ENCODE assay signal across 8 cellular contexts in the genomic region with DNA sequence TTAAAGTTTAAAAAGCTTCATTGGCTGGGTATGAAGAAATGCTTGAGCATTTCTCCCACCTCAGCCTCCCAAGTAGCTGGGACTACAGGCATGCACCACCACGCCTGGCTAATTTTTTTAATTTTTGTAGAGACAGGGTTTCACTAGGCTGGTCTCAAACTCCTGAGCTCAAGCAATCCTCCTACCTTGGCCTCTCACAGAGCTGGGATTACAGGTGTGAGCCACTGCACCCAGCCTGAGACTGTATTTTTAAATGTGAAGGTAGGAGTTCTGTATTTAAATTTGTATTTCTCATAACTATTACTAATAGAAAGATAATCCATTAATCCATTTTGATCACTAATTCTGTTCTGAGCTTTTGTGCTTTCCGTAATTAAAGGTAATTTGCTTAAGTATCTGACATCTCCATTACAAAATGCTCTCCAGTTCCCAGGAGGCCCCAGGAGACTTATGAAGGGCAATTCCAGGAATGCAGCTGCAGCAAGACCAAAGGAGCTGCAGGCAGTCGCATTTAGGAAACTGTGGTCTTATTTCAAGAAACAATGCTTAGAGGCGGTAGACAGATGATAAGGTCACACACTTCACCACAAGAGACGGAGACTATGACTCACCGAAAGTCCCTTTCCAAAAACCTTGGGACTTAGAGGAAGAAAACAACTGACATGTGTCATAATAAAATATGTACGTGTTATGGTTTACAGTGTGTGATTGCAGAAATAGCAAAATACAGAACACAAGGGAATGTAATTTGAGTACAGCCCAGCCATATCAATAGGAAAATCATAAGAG. TPM values are rescaled to one million over a fixed set of nuclear protein-coding genes. Genes with fewer than 3 reads are reported as not detected.
DNase-seq lines count a peak whose midpoint lies in the region; ATAC-seq and TF ChIP-seq lines count a peak whose summit lies in the region.

No MANE protein-coding gene starts in this region.

- 36% methylated on average over 7 of the region's 7 CpGs for WGBS in right cardiac atrium

- CTCF ChIA-PET in A673 (lab: Charles Lee): interaction anchor here (2.3 kb wide), 1 partner anchor 9 kb away, joined by 6 read pairs; no protein-coding TSS in a partner anchor

- H3K4me3 ChIP-seq in A673 (ENCODE audit: low read depth, low read length, poor library complexity, severe bottlenecking) (no peak overlapping the region), NT2/D1 (ENCODE audit: insufficient read length, low read depth) (no peak overlapping the region), right cardiac atrium (ENCODE audit: low read length) (no peak overlapping the region), BE2C (ENCODE audit: low read depth, low read length) (no peak overlapping the region)

- H3K36me3 Mint-ChIP-seq in activated T-helper 1 cell treated with anti-CD3 and anti-CD28 coated beads, Interleukin-12 subunit alpha, Interleukin-12 subunit beta, Interleukin-2, Interleukin-4 antibody, amounts not matched to agents 30 ng/mL and 10 ng/mL and 1 ng/mL, durations not matched to agents 14 hours and 24 hours and 36 hours (ENCODE audit: low read depth): peaks cover 7% of the 10 kb centered on the region

- POLR2A ChIA-PET in A673 (lab: Charles Lee; ENCODE audit: low non-redundant PET): no interaction called here

- H3K27ac ChIP-seq in A673 (ENCODE audit: low read depth, low read length, poor library complexity, severe bottlenecking): no peak overlapping the region
- H3K27ac ChIP-seq in right cardiac atrium (ENCODE audit: low read length): no peak overlapping the region

- no peaks in the 10 kb centered on the region for H3K9me3 ChIP-seq in A673 (ENCODE audit: low read depth, low read length, poor library complexity, severe bottlenecking)
- no peaks in the 10 kb centered on the region; the same call in 1 of the 2 replicates for H3K9me3 ChIP-seq in NT2/D1 (ENCODE audit: insufficient read depth, low read length)
- H3K9me3 ChIP-seq in right cardiac atrium (ENCODE audit: control insufficient read depth, low read length): no peaks in the 10 kb centered on the region
- H3K9me3 ChIP-seq in BE2C: no peaks in the 10 kb centered on the region

- peak overlapping the region; percentile 80 for H3K27ac Mint-ChIP-seq in activated T-helper 1 cell treated with anti-CD3 and anti-CD28 coated beads, Interleukin-12 subunit alpha, Interleukin-12 subunit beta, Interleukin-2, Interleukin-4 antibody, amounts not matched to agents 30 ng/mL and 10 ng/mL and 1 ng/mL, durations not matched to agents 14 hours and 24 hours and 36 hours

- no TSS peak for BruUV-seq in A673 (replicated peaks; lab: Mats Ljungman, UMichigan)

- DNase-seq in A673 (ENCODE audit: low spot score): peak; percentile 60
- peak; percentile 95 for DNase-seq in NT2/D1 (ENCODE audit: low read depth, low spot score)
- DNase-seq in activated T-helper 1 cell treated with anti-CD3 and anti-CD28 coated beads, Interleukin-12 subunit alpha, Interleukin-12 subunit beta, Interleukin-2, Interleukin-4 antibody, amounts not matched to agents 30 ng/mL and 10 ng/mL and 1 ng/mL, durations not matched to agents 14 hours and 24 hours and 36 hours (ENCODE audit: low spot score): peak; percentile 77
- DNase-seq in right cardiac atrium: no peak
- peak in 2 of 3 donors; percentile 16 to 42 for DNase-seq in stimulated activated CD4-positive, alpha-beta T cell treated with anti-CD3 and anti-CD28 coated beads, TNF-alpha, amount 100 ng/mL, for 1 hour (ENCODE audit: low read depth in 3 of 3, low spot score in 1 of 3)
- no peak for DNase-seq in BE2C

- no peaks in the 10 kb centered on the region for H3K36me3 ChIP-seq in A673 (ENCODE audit: insufficient read depth, low read length, poor library complexity, severe bottlenecking)
- H3K36me3 ChIP-seq in NT2/D1 (ENCODE audit: insufficient read depth, insufficient read length, low read length): no peaks in the 10 kb centered on the region
- H3K36me3 ChIP-seq in BE2C: no peaks in the 10 kb centered on the region

- H3K4me1 ChIP-seq in A673 (ENCODE audit: insufficient read depth, low read length, poor library complexity, severe bottlenecking) (peaks cover 7% of the 10 kb centered on the region), NT2/D1 (ENCODE audit: insufficient read depth, insufficient read length) (no peaks in the 10 kb centered on the region), right cardiac atrium (ENCODE audit: control insufficient read depth, insufficient read depth, low read length) (peaks cover 2% of the 10 kb centered on the region), BE2C (no peaks in the 10 kb centered on the region)

- H3K27me3 ChIP-seq in A673 (replicated peaks; ENCODE audit: insufficient read depth, low read depth, low read length, poor library complexity): no peaks in the 10 kb centered on the region
- no peaks in the 10 kb centered on the region for H3K27me3 ChIP-seq in NT2/D1 (ENCODE audit: insufficient read depth, insufficient read length)
- H3K27me3 ChIP-seq in right cardiac atrium (ENCODE audit: control insufficient read depth, insufficient read depth): no peaks in the 10 kb centered on the region
- H3K27me3 ChIP-seq in BE2C: no peaks in the 10 kb centered on the region

- no peak overlapping the region for H3K9ac ChIP-seq in NT2/D1 (ENCODE audit: insufficient read length, low read depth)

- peaks cover 69% of the 10 kb centered on the region for H3K4me1 Mint-ChIP-seq in activated T-helper 1 cell treated with anti-CD3 and anti-CD28 coated beads, Interleukin-12 subunit alpha, Interleukin-12 subunit beta, Interleukin-2, Interleukin-4 antibody, amounts not matched to agents 30 ng/mL and 10 ng/mL and 1 ng/mL, durations not matched to agents 14 hours and 24 hours and 36 hours (ENCODE audit: low read depth)

- intact Hi-C loops in A673 (cut with micrococcal nuclease; ENCODE audit: unreplicated experiment): no loop called here
- intact Hi-C loops in activated T-helper 1 cell treated with anti-CD3 and anti-CD28 coated beads, Interleukin-12 subunit alpha, Interleukin-12 subunit beta, Interleukin-2, Interleukin-4 antibody, amounts not matched to agents 30 ng/mL and 10 ng/mL and 1 ng/mL, durations not matched to agents 14 hours and 24 hours and 36 hours (cut with micrococcal nuclease): loop anchor here (1.0 to 10.0 kb wide), 7 partner anchors 9 to 359 kb away; partner anchors contain the start of genes RALA and YAE1
- intact Hi-C loops in right cardiac atrium (cut with DNase I): no loop called here

- H3K27me3 Mint-ChIP-seq in activated T-helper 1 cell treated with anti-CD3 and anti-CD28 coated beads, Interleukin-12 subunit alpha, Interleukin-12 subunit beta, Interleukin-2, Interleukin-4 antibody, amounts not matched to agents 30 ng/mL and 10 ng/mL and 1 ng/mL, durations not matched to agents 14 hours and 24 hours and 36 hours (ENCODE audit: insufficient read depth): no peaks in the 10 kb centered on the region

- ATAC-seq in GM18868 (IDR thresholded peaks at IDR 0.05; ENCODE audit: unreplicated experiment): peak; percentile 97
- ATAC-seq in HG03066 (IDR thresholded peaks at IDR 0.05; ENCODE audit: low read depth, unreplicated experiment): peak; percentile 89
- peak; percentile 56 to 89 for ATAC-seq in right cardiac atrium

- H3K4me3 Mint-ChIP-seq in activated T-helper 1 cell treated with anti-CD3 and anti-CD28 coated beads, Interleukin-12 subunit alpha, Interleukin-12 subunit beta, Interleukin-2, Interleukin-4 antibody, amounts not matched to agents 30 ng/mL and 10 ng/mL and 1 ng/mL, durations not matched to agents 14 hours and 24 hours and 36 hours: peak overlapping the region; percentile 63

- H3K9me3 Mint-ChIP-seq in activated T-helper 1 cell treated with anti-CD3 and anti-CD28 coated beads, Interleukin-12 subunit alpha, Interleukin-12 subunit beta, Interleukin-2, Interleukin-4 antibody, amounts not matched to agents 30 ng/mL and 10 ng/mL and 1 ng/mL, durations not matched to agents 14 hours and 24 hours and 36 hours: peaks cover 13% of the 10 kb centered on the region

- no peak for TF ChIP-seq CTCF in A673 (conservative IDR thresholded peaks at IDR 0.05; ENCODE audit: low read depth, low read length)
- TF ChIP-seq CTCF in BE2C (IDR thresholded peaks at IDR 0.05; ENCODE audit: low read depth, low read length): no peak

RNA-seq across cellular contexts. Expression of gene YAE1, which starts 23.3 kb away (rescaled TPM):
- 26.7 and 29.1 TPM in 2 replicates for total RNA-seq in A673 (2021)
- 10.4 and 12.1 TPM in 2 replicates for total RNA-seq in activated T-helper 1 cell treated with anti-CD3 and anti-CD28 coated beads, Interleukin-12 subunit alpha, Interleukin-12 subunit beta, Interleukin-2, Interleukin-4 antibody, amounts not matched to agents 30 ng/mL and 10 ng/mL and 1 ng/mL, durations not matched to agents 14 hours and 24 hours and 36 hours
- 10 to 100 TPM; 21.4 to 24.4 (median 22.4) TPM for total RNA-seq in right cardiac atrium
- polyA plus RNA-seq in right cardiac atrium: 30.9 TPM
- 52.8 TPM for polyA plus RNA-seq in BE2C (2012; ENCODE audit: insufficient read depth, insufficient read length, low read depth)

RNA-seq across cellular contexts. Expression of gene RALA, which starts 33.9 kb away (rescaled TPM):
- total RNA-seq in A673 (2021) (33.9 and 36.3 TPM in 2 replicates), right cardiac atrium (10 to 100 TPM; 21.0 to 23.9 (median 22.4) TPM)
- total RNA-seq in activated T-helper 1 cell treated with anti-CD3 and anti-CD28 coated beads, Interleukin-12 subunit alpha, Interleukin-12 subunit beta, Interleukin-2, Interleukin-4 antibody, amounts not matched to agents 30 ng/mL and 10 ng/mL and 1 ng/mL, durations not matched to agents 14 hours and 24 hours and 36 hours: 38.8 and 43.4 TPM in 2 replicates
- 20.9 TPM for polyA plus RNA-seq in right cardiac atrium
- 92.5 TPM for polyA plus RNA-seq in BE2C (2012; ENCODE audit: insufficient read depth, insufficient read length, low read depth)

Comparison
In these comparisons a context has a peak if more than half of its experiments do, and no peak if none do; other contexts are left out.
1. DNase-seq: peak in A673 (single experiment), NT2/D1 (single experiment), activated T-helper 1 cell treated with anti-CD3 and anti-CD28 coated beads, Interleukin-12 subunit alpha, Interleukin-12 subunit beta, Interleukin-2, Interleukin-4 antibody, amounts not matched to agents 30 ng/mL and 10 ng/mL and 1 ng/mL, durations not matched to agents 14 hours and 24 hours and 36 hours (single experiment) and stimulated activated CD4-positive, alpha-beta T cell treated with anti-CD3 and anti-CD28 coated beads, TNF-alpha, amount 100 ng/mL, for 1 hour (2 of 3); none in right cardiac atrium (0 of 3) and BE2C (single experiment).
2. Peak in every context shown above with its lines, with median percentiles within 50 percentile points of each other: ATAC-seq.